Comparison of ENCODE assay signal across 9 cellular contexts in genomic region chr7:155345490-155345889, GRCh38. TPM values are rescaled to one million over a fixed set of nuclear protein-coding genes. Genes with fewer than 3 reads are reported as not detected.
DNase-seq lines count a peak whose midpoint lies in the region; ATAC-seq, FAIRE-seq and TF ChIP-seq lines count a peak whose summit lies in the region.
"Had no signal": no experiment of that assay in that cellular context is flagged by ENCODE, and none has a peak within 500 bp of the region (broad histone marks: within the 10 kb centered on the region; RNA-seq: fewer than 3 reads in every experiment).

No MANE protein-coding gene starts in this region.

- H3K4me1 Mint-ChIP-seq in activated CD8-positive, alpha-beta memory T cell treated with anti-CD3 and anti-CD28 coated beads, Interleukin-2, amount 10 ng/mL, durations not matched to agents 7 days and 5 days = peaks cover 4% of the 10 kb centered on the region

- H3K27ac Mint-ChIP-seq in activated CD8-positive, alpha-beta memory T cell treated with anti-CD3 and anti-CD28 coated beads, Interleukin-2, amount 10 ng/mL, durations not matched to agents 7 days and 5 days = no peak overlapping the region

- H3K36me3 ChIP-seq in pancreas = no peaks in the 10 kb centered on the region
- H3K36me3 ChIP-seq: stomach had no signal

- H3K9me3 Mint-ChIP-seq in activated CD8-positive, alpha-beta memory T cell treated with anti-CD3 and anti-CD28 coated beads, Interleukin-2, amount 10 ng/mL, durations not matched to agents 7 days and 5 days (ENCODE audit: low read depth) = no peaks in the 10 kb centered on the region

- H3K4me3 ChIP-seq in WI38 (ENCODE audit: low read depth, low read length) (peak overlapping the region; percentile 34; the same call in 1 of the 2 replicates), pancreas (peak overlapping the region in 1 of 4 donors; percentile 53)

- H3K27ac ChIP-seq in pancreas = no peak overlapping the region
- H3K27ac ChIP-seq: stomach had no signal

- no peaks in the 10 kb centered on the region for H3K9me3 ChIP-seq in pancreas
- H3K9me3 ChIP-seq: stomach had no signal

- FAIRE-seq in pancreas (lab: Jason Lieb, UNC) = no peak

- CTCF ChIA-PET in activated CD8-positive, alpha-beta memory T cell treated with anti-CD3 and anti-CD28 coated beads, Interleukin-2, amount 10 ng/mL, durations not matched to agents 7 days and 5 days (lab: Charles Lee) = interaction anchor here (0.7 to 4.3 kb wide), 43 partner anchors 9 to 1620 kb away, joined by 3 to 51 read pairs (median 4); partner anchors contain the start of genes HTR5A and INSIG1

- H3K27me3 ChIP-seq in pancreas = no peaks in the 10 kb centered on the region

- TF ChIP-seq CTCF in WI38 (IDR thresholded peaks at IDR 0.05; ENCODE audit: low read depth, low read length) (no peak), pancreas (IDR thresholded peaks at IDR 0.05) (no peak)

- H3K36me3 Mint-ChIP-seq in activated CD8-positive, alpha-beta memory T cell treated with anti-CD3 and anti-CD28 coated beads, Interleukin-2, amount 10 ng/mL, durations not matched to agents 7 days and 5 days = no peaks in the 10 kb centered on the region

- H3K4me1 ChIP-seq in pancreas = no peaks in the 10 kb centered on the region

- no peak overlapping the region for H3K4me3 Mint-ChIP-seq in activated CD8-positive, alpha-beta memory T cell treated with anti-CD3 and anti-CD28 coated beads, Interleukin-2, amount 10 ng/mL, durations not matched to agents 7 days and 5 days

- WGBS in pancreas, 2 donors = 58 to 63% methylated on average over 2 of the region's 2 CpGs

- peak; percentile 20 for ATAC-seq in activated CD8-positive, alpha-beta memory T cell treated with anti-CD3 and anti-CD28 coated beads, Interleukin-2, amount 10 ng/mL, durations not matched to agents 7 days and 5 days
- ATAC-seq in GM21825 (IDR thresholded peaks at IDR 0.05; ENCODE audit: unreplicated experiment) (peak; percentile 0), pancreas (peak in 3 of 4 donors; percentile 2 to 16 (median 7)), HG03139 (IDR thresholded peaks at IDR 0.05; ENCODE audit: unreplicated experiment) (no peak)

- H3K27me3 Mint-ChIP-seq in activated CD8-positive, alpha-beta memory T cell treated with anti-CD3 and anti-CD28 coated beads, Interleukin-2, amount 10 ng/mL, durations not matched to agents 7 days and 5 days = peaks cover 22% of the 10 kb centered on the region

- intact Hi-C loops in pancreas (cut with DNase I) = loop anchor here in 1 of 3 donors (10.0 kb wide), 1 partner anchor 421 kb away; no protein-coding TSS in a partner anchor

- no peak for DNase-seq in activated CD8-positive, alpha-beta memory T cell treated with anti-CD3 and anti-CD28 coated beads, Interleukin-2, amount 10 ng/mL, durations not matched to agents 7 days and 5 days
- DNase-seq in activated CD8-positive, alpha-beta memory T cell treated with anti-CD3 and anti-CD28 coated beads, Interleukin-2, amount 50 U/mL, for 4 hours = no peak
- DNase-seq in pancreas (no peak), H4 (ENCODE audit: low spot score) (no peak), HuH-7.5 (ENCODE audit: low spot score) (no peak)

RNA-seq across cellular contexts. Expression of gene INSIG1, which starts 47.8 kb away (rescaled TPM):
- 100 to 1,000 TPM; 145 to 164 TPM for total RNA-seq in activated CD8-positive, alpha-beta memory T cell treated with anti-CD3 and anti-CD28 coated beads, Interleukin-2, amount 10 ng/mL, durations not matched to agents 7 days and 5 days
- 10 to 100 TPM; 24.9 to 59.2 (median 50.3) TPM for total RNA-seq in pancreas
- 10 to 100 TPM; 13.0 to 23.8 TPM for polyA plus RNA-seq in pancreas
- total RNA-seq in H4 (2014; rRNA removed; shearing (Covaris generic)) = 183 and 213 TPM in 2 replicates
